1 cellular context compared by ENCODE assay signal in genomic region chr12:104504151-104504550, GRCh38.
TF ChIP-seq lines count a peak whose summit lies in the region.

No MANE protein-coding gene starts in this region.

TF ChIP-seq in GM12878, 131 proteins besides CTCF, POLR2A, EP300 and RAD21 (continued from another document):
- TF ChIP-seq CEBPZ (IDR thresholded peaks at IDR 0.05; ENCODE audit: low read depth, low read length): no peak
TF ChIP-seq in GM12878: peak in this region for 1.
